Comparison of ENCODE assay signal across 11 cellular contexts in genomic region chr17:42347606-42348005, GRCh38. TPM values are rescaled to one million over a fixed set of nuclear protein-coding genes. Genes with fewer than 3 reads are reported as not detected.
DNase-seq lines count a peak whose midpoint lies in the region; ATAC-seq, FAIRE-seq and TF ChIP-seq lines count a peak whose summit lies in the region.
"Had no signal": no experiment of that assay in that cellular context is flagged by ENCODE, and none has a peak within 500 bp of the region (broad histone marks: within the 10 kb centered on the region; RNA-seq: fewer than 3 reads in every experiment).

No MANE protein-coding gene starts in this region.

- peaks cover 62% of the 10 kb centered on the region for H3K36me3 Mint-ChIP-seq in activated CD8-positive, alpha-beta T cell treated with anti-CD3 and anti-CD28 coated beads for 36 hours (ENCODE audit: low read depth)
- peaks cover 43% of the 10 kb centered on the region for H3K36me3 Mint-ChIP-seq in activated CD8-positive, alpha-beta T cell treated with anti-CD3 and anti-CD28 coated beads, Interleukin-2, amount 10 ng/mL, durations not matched to agents 7 days and 5 days (ENCODE audit: low read depth)

- TF ChIP-seq POLR2A in GM12878 (IDR thresholded peaks at IDR 0.05; ENCODE audit: low read depth, low read length) (no peak), suprapubic skin (IDR thresholded peaks at IDR 0.05) (no peak)

- no peak overlapping the region for H3K4me2 ChIP-seq in GM12878 (ENCODE audit: control insufficient read depth, insufficient read depth)

- no peak for TF ChIP-seq RAD21 in GM12878 (IDR thresholded peaks at IDR 0.05; ENCODE audit: insufficient read depth, low read depth, low read length)

- H3K9me3 ChIP-seq in GM12878 (replicated peaks; ENCODE audit: control insufficient read depth, insufficient read depth, low read length) (no peaks in the 10 kb centered on the region), left lung (no peaks in the 10 kb centered on the region), suprapubic skin (no peaks in the 10 kb centered on the region)

- SMC1A ChIA-PET in GM12878 (lab: Charles Lee; ENCODE audit: uncharacterized antibody, unreplicated experiment), result interaction anchor here (0.6 to 1.5 kb wide), 3 partner anchors 11 to 31 kb away, joined by 3 to 5 read pairs (median 3); no protein-coding TSS in a partner anchor

- H3K36me3 ChIP-seq in GM12878 (ENCODE audit: control insufficient read depth in 2 of 2, insufficient read depth in 2 of 2, low read length in 1 of 2) (peaks cover 0 to 22% of the 10 kb centered on the region in 2 experiments), left lung (peaks cover 0 to 54% of the 10 kb centered on the region in 2 donors), suprapubic skin (peaks cover 34% of the 10 kb centered on the region)

- TF ChIP-seq EP300 in GM12878 (IDR thresholded peaks at IDR 0.05; ENCODE audit: borderline replicate concordance in 1 of 2, control insufficient read depth in 1 of 2, low read depth in 2 of 2, low read length in 2 of 2), result no peak
- TF ChIP-seq EP300 in suprapubic skin (IDR thresholded peaks at IDR 0.05), result no peak

- H3K27ac ChIP-seq in GM12878 (ENCODE audit: control insufficient read depth, insufficient read depth) (no peak overlapping the region), left lung (peak overlapping the region; percentile 29 to 62), suprapubic skin (peak overlapping the region; percentile 21)

- intact Hi-C loops in activated CD8-positive, alpha-beta T cell treated with anti-CD3 and anti-CD28 coated beads for 36 hours (cut with micrococcal nuclease), result no loop called here
- intact Hi-C loops in GM12878 (cut with micrococcal nuclease; ENCODE audit: unreplicated experiment) (no loop called here), left lung (cut with DNase I) (no loop called here)

- no TSS peak for BruUV-seq in GM12878 (replicated peaks; lab: Mats Ljungman, UMichigan)

- TF ChIP-seq CTCF in activated CD8-positive, alpha-beta T cell treated with anti-CD3 and anti-CD28 coated beads for 36 hours (IDR thresholded peaks at IDR 0.05), result no peak
- TF ChIP-seq CTCF in GM12878 (IDR thresholded peaks at IDR 0.05 in 2 of 3, conservative IDR thresholded peaks at IDR 0.05 in 1 of 3; ENCODE audit: control insufficient read depth in 2 of 3, extremely low read depth in 1 of 3, insufficient read depth in 1 of 3, low read depth in 3 of 3, low read length in 3 of 3) (no peak), left lung (IDR thresholded peaks at IDR 0.05) (no peak), suprapubic skin (IDR thresholded peaks at IDR 0.05) (no peak)

- RAD21 ChIA-PET in GM12878 (lab: Charles Lee; ENCODE audit: unreplicated experiment), result no interaction called here

- no peak overlapping the region for H3K4me3 ChIP-seq in GM12878
- no peak overlapping the region for H3K4me3 ChIP-seq in left lung
- no peak overlapping the region for H3K4me3 ChIP-seq in suprapubic skin

- peak; percentile 56 for FAIRE-seq in GM12878 (lab: Jason Lieb, UNC)

- peaks cover 49% of the 10 kb centered on the region for H3K4me1 Mint-ChIP-seq in activated CD8-positive, alpha-beta T cell treated with anti-CD3 and anti-CD28 coated beads for 36 hours (ENCODE audit: low read depth)
- H3K4me1 Mint-ChIP-seq in activated CD8-positive, alpha-beta T cell treated with anti-CD3 and anti-CD28 coated beads, Interleukin-2, amount 10 ng/mL, durations not matched to agents 7 days and 5 days (ENCODE audit: low read depth), result peaks cover 39% of the 10 kb centered on the region

- no peaks in the 10 kb centered on the region for H3K9me3 Mint-ChIP-seq in activated CD8-positive, alpha-beta T cell treated with anti-CD3 and anti-CD28 coated beads for 36 hours
- H3K9me3 Mint-ChIP-seq in activated CD8-positive, alpha-beta T cell treated with anti-CD3 and anti-CD28 coated beads, Interleukin-2, amount 10 ng/mL, durations not matched to agents 7 days and 5 days (ENCODE audit: insufficient read depth), result no peaks in the 10 kb centered on the region
- H3K9me3 Mint-ChIP-seq: activated B cell treated with CpG ODN at 0.5 μM for 24 hours had no signal

- in situ Hi-C loops in GM12878 (cut with MboI), result no loop called here

- peak; percentile 6 for ATAC-seq in activated CD8-positive, alpha-beta T cell treated with anti-CD3 and anti-CD28 coated beads for 36 hours
- no peak for ATAC-seq in activated CD8-positive, alpha-beta T cell treated with anti-CD3 and anti-CD28 coated beads, Interleukin-2, amount 10 ng/mL, durations not matched to agents 7 days and 5 days
- ATAC-seq in GM12878 (no peak), left lung (no peak), GM18870 (IDR thresholded peaks at IDR 0.05; ENCODE audit: unreplicated experiment) (no peak)

- H3K27ac Mint-ChIP-seq in activated CD8-positive, alpha-beta T cell treated with anti-CD3 and anti-CD28 coated beads for 36 hours, result peak overlapping the region; percentile 53
- H3K27ac Mint-ChIP-seq in activated CD8-positive, alpha-beta T cell treated with anti-CD3 and anti-CD28 coated beads, Interleukin-2, amount 10 ng/mL, durations not matched to agents 7 days and 5 days, result no peak overlapping the region
- H3K27ac Mint-ChIP-seq: activated B cell treated with CpG ODN at 0.5 μM for 24 hours had no signal

- no peaks in the 10 kb centered on the region for H3K27me3 Mint-ChIP-seq in activated CD8-positive, alpha-beta T cell treated with anti-CD3 and anti-CD28 coated beads for 36 hours
- no peaks in the 10 kb centered on the region for H3K27me3 Mint-ChIP-seq in activated CD8-positive, alpha-beta T cell treated with anti-CD3 and anti-CD28 coated beads, Interleukin-2, amount 10 ng/mL, durations not matched to agents 7 days and 5 days (ENCODE audit: low read depth)
- H3K27me3 Mint-ChIP-seq: activated B cell treated with CpG ODN at 0.5 μM for 24 hours had no signal

- POLR2A ChIA-PET in activated CD8-positive, alpha-beta T cell treated with anti-CD3 and anti-CD28 coated beads for 36 hours (lab: Charles Lee), result interaction anchor here (2.5 kb wide), 1 partner anchor 14 kb away, joined by 9 read pairs; no protein-coding TSS in a partner anchor
- POLR2A ChIA-PET in activated CD8-positive, alpha-beta T cell treated with anti-CD3 and anti-CD28 coated beads, Interleukin-2, amount 10 ng/mL, durations not matched to agents 7 days and 5 days (lab: Charles Lee), result interaction anchor here (2.3 kb wide), 1 partner anchor 41 kb away, joined by 6 read pairs; the partner anchor contains the start of gene STAT3
- POLR2A ChIA-PET in GM12878 (lab: Charles Lee), result no interaction called here

- H3K4me1 ChIP-seq in GM12878 (ENCODE audit: control insufficient read depth, insufficient read depth, low read length) (peaks cover 17% of the 10 kb centered on the region), left lung (peaks cover 32 to 62% of the 10 kb centered on the region in 2 donors), suprapubic skin (peaks cover 29% of the 10 kb centered on the region)

- no peak overlapping the region for H3K9ac ChIP-seq in GM12878 (ENCODE audit: control insufficient read depth, insufficient read depth, low read length)

- CTCF ChIA-PET in activated CD8-positive, alpha-beta T cell treated with anti-CD3 and anti-CD28 coated beads for 36 hours (lab: Charles Lee), result interaction anchor here (0.8 to 1.5 kb wide), 2 partner anchors 21 to 59 kb away, joined by 4 to 7 read pairs; no protein-coding TSS in a partner anchor
- CTCF ChIA-PET in activated CD8-positive, alpha-beta T cell treated with anti-CD3 and anti-CD28 coated beads, Interleukin-2, amount 10 ng/mL, durations not matched to agents 7 days and 5 days (lab: Charles Lee), result interaction anchor here (1.3 kb wide), 1 partner anchor 10 kb away, joined by 4 read pairs; no protein-coding TSS in a partner anchor
- CTCF ChIA-PET in GM12878 (lab: Yijun Ruan, JAX), result interaction anchor here (0.5 to 1.0 kb wide), 2 partner anchors 55 to 124 kb away, joined by 3 to 4 read pairs; no protein-coding TSS in a partner anchor

- H2AFZ ChIP-seq in GM12878 (ENCODE audit: control insufficient read depth, low read depth, low read length), result no peak overlapping the region

- H3K4me3 Mint-ChIP-seq in activated CD8-positive, alpha-beta T cell treated with anti-CD3 and anti-CD28 coated beads for 36 hours, result no peak overlapping the region
- no peak overlapping the region for H3K4me3 Mint-ChIP-seq in activated CD8-positive, alpha-beta T cell treated with anti-CD3 and anti-CD28 coated beads, Interleukin-2, amount 10 ng/mL, durations not matched to agents 7 days and 5 days
- H3K4me3 Mint-ChIP-seq: activated B cell treated with CpG ODN at 0.5 μM for 24 hours had no signal

- H4K20me1 ChIP-seq in GM12878 (ENCODE audit: control insufficient read depth, insufficient read depth), result no peaks in the 10 kb centered on the region; the same call in 1 of the 2 replicates

- peaks cover 38% of the 10 kb centered on the region for H3K79me2 ChIP-seq in GM12878 (ENCODE audit: control insufficient read depth, insufficient read depth, low read length)

- 95% methylated on average over 3 of the region's 3 CpGs for WGBS in GM12878 (ENCODE audit: insufficient coverage, insufficient replicate concordance, low lambda C conversion rate, missing lambda C conversion rate)
- 75% methylated on average over 3 of the region's 3 CpGs for WGBS in suprapubic skin

- DNase-seq in activated CD8-positive, alpha-beta T cell treated with anti-CD3 and anti-CD28 coated beads for 36 hours, result no peak
- no peak for DNase-seq in activated CD8-positive, alpha-beta T cell treated with anti-CD3 and anti-CD28 coated beads, Interleukin-2, amount 10 ng/mL, durations not matched to agents 7 days and 5 days
- DNase-seq in GM12878 (ENCODE audit: low read depth, low spot score) (no peak), left lung (no peak), suprapubic skin (ENCODE audit: low spot score in 2 of 2) (no peak), DMS79 (lab: John Stamatoyannopoulos, UW) (no peak), SKM-1 (lab: John Stamatoyannopoulos, UW; ENCODE audit: unreplicated experiment) (no peak)
- DNase-seq: activated B cell treated with CpG ODN at 0.5 μM for 24 hours; SHP77; stimulated activated naive CD4-positive, alpha-beta T cell had no signal

- no peaks in the 10 kb centered on the region for H3K27me3 ChIP-seq in GM12878 (replicated peaks in 1 of 2; ENCODE audit: control insufficient read depth in 2 of 2, insufficient read depth in 2 of 2, low read length in 1 of 2)
- H3K27me3 ChIP-seq in left lung, result no peaks in the 10 kb centered on the region
- no peaks in the 10 kb centered on the region for H3K27me3 ChIP-seq in suprapubic skin

RNA-seq across cellular contexts. Expression of gene STAT3, which starts 40.6 kb away (rescaled TPM):
- total RNA-seq in activated CD8-positive, alpha-beta T cell treated with anti-CD3 and anti-CD28 coated beads for 36 hours, result 100 to 1,000 TPM; 276 to 286 TPM
- 100 to 1,000 TPM in 1 of 2 experiments, 10 to 100 TPM in 1; 94.7 to 101 TPM for total RNA-seq in activated CD8-positive, alpha-beta T cell treated with anti-CD3 and anti-CD28 coated beads, Interleukin-2, amount 10 ng/mL, durations not matched to agents 7 days and 5 days
- total RNA-seq in GM12878 (2013; cell fraction: nucleolus; rRNA removed), result 148 and 163 TPM in 2 replicates
- total RNA-seq in GM12878 (2014; rRNA removed) (54.0 and 59.3 TPM in 2 replicates), GM12878 (2014; rRNA removed; fragmentation: Illumina TruSeq; extraction: Trizol) (51.3 and 54.5 TPM in 2 replicates), GM12878 (2021) (82.6 and 86.2 TPM in 2 replicates), left lung (100 to 1,000 TPM; 229 to 271 TPM), suprapubic skin (100 to 1,000 TPM; 144 to 174 (median 152) TPM)
- polyA plus RNA-seq in GM12878 (2011; ENCODE audit: low read depth), result 58.9 TPM
- polyA plus RNA-seq in GM12878 (2011; rRNA removed) (63.6 and 74.7 TPM in 2 replicates), GM12878 (2014; fragmentation: Illumina TruSeq; extraction: Trizol) (57.3 and 59.8 TPM in 2 replicates), GM12878 (2014; fragmentation: Nextera tagmentation; extraction: Ambion mirVana) (10 to 100 TPM; 18.4 to 18.9 TPM), GM12878 (2014; rRNA removed) (55.0 and 62.0 TPM in 2 replicates), GM12878 (2016; fragmentation: Nextera tagmentation; extraction: Ambion mirVana) (10 to 100 TPM; 91.1 to 96.4 TPM)
- polyA plus RNA-seq in GM12878 (2011; cell fraction: cytosol; rRNA removed), result 75.5 and 84.3 TPM in 2 replicates
- 78.8 and 87.2 TPM in 2 replicates for polyA plus RNA-seq in GM12878 (2011; cell fraction: nucleus; rRNA removed)
- polyA plus RNA-seq in GM12878 (2012), result 79.3 and 107 TPM in 2 replicates
- 99.8 and 120 TPM in 2 replicates for polyA minus RNA-seq in GM12878 (2011; rRNA and poly(A)+ RNA removed)
- polyA minus RNA-seq in GM12878 (2011; cell fraction: cytosol; rRNA and poly(A)+ RNA removed), result 42.0 and 49.0 TPM in 2 replicates
- polyA minus RNA-seq in GM12878 (2011; cell fraction: nucleus; rRNA and poly(A)+ RNA removed), result 42.8 and 58.9 TPM in 2 replicates

RNA-seq across cellular contexts. Expression of gene STAT5A, which starts 59.3 kb away (rescaled TPM):
- total RNA-seq in activated CD8-positive, alpha-beta T cell treated with anti-CD3 and anti-CD28 coated beads for 36 hours, result 100 to 1,000 TPM; 163 to 190 TPM
- 100 to 1,000 TPM; 117 to 119 TPM for total RNA-seq in activated CD8-positive, alpha-beta T cell treated with anti-CD3 and anti-CD28 coated beads, Interleukin-2, amount 10 ng/mL, durations not matched to agents 7 days and 5 days
- total RNA-seq in GM12878 (2013; cell fraction: nucleolus; rRNA removed), result 130 and 152 TPM in 2 replicates
- 71.1 and 81.1 TPM in 2 replicates for total RNA-seq in GM12878 (2014; rRNA removed)
- 25.6 and 26.1 TPM in 2 replicates for total RNA-seq in GM12878 (2014; rRNA removed; fragmentation: Illumina TruSeq; extraction: Trizol)
- total RNA-seq in GM12878 (2021), result 78.9 and 86.4 TPM in 2 replicates
- 18.4 TPM for polyA plus RNA-seq in GM12878 (2011; ENCODE audit: low read depth)
- polyA plus RNA-seq in GM12878 (2011; rRNA removed), result 24.8 and 41.2 TPM in 2 replicates
- polyA plus RNA-seq in GM12878 (2011; cell fraction: cytosol; rRNA removed), result 45.7 and 47.5 TPM in 2 replicates
- 167 and 182 TPM in 2 replicates for polyA plus RNA-seq in GM12878 (2011; cell fraction: nucleus; rRNA removed)
- 51.7 TPM in 2 replicates for polyA plus RNA-seq in GM12878 (2012)
- polyA plus RNA-seq in GM12878 (2014; fragmentation: Illumina TruSeq; extraction: Trizol), result 64.7 and 66.2 TPM in 2 replicates
- polyA plus RNA-seq in GM12878 (2014; fragmentation: Nextera tagmentation; extraction: Ambion mirVana), result 10 to 100 TPM; 14.8 to 24.0 TPM
- polyA plus RNA-seq in GM12878 (2014; rRNA removed), result 51.4 and 54.6 TPM in 2 replicates
- polyA plus RNA-seq in GM12878 (2016; fragmentation: Nextera tagmentation; extraction: Ambion mirVana), result 10 to 100 TPM; 36.6 to 41.8 TPM
- 63.8 and 74.0 TPM in 2 replicates for polyA minus RNA-seq in GM12878 (2011; rRNA and poly(A)+ RNA removed)
- polyA minus RNA-seq in GM12878 (2011; cell fraction: cytosol; rRNA and poly(A)+ RNA removed), result 31.0 and 31.7 TPM in 2 replicates
- polyA minus RNA-seq in GM12878 (2011; cell fraction: nucleus; rRNA and poly(A)+ RNA removed), result 39.9 and 62.0 TPM in 2 replicates
- total RNA-seq in left lung, result 10 to 100 TPM; 29.3 to 47.4 TPM
- total RNA-seq in suprapubic skin, result 10 to 100 TPM; 32.1 to 56.0 (median 45.6) TPM
